ENCODE assay signal across 1 cellular context in genomic region chr11:124759268-124760204, GRCh38.
TF ChIP-seq lines count a peak whose summit lies in the region.

No MANE protein-coding gene starts in this region.

TF ChIP-seq in WTC11, 78 proteins besides CTCF, POLR2A, EP300 and RAD21 (continued from another document):
- TF ChIP-seq STAT6 (CRISPR knock-in tag; conservative IDR thresholded peaks at IDR 0.05; ENCODE audit: low read depth): no peak
- no peak for TF ChIP-seq KAT7 (CRISPR knock-in tag; IDR thresholded peaks at IDR 0.05; ENCODE audit: borderline replicate concordance)
- TF ChIP-seq SP1 (CRISPR knock-in tag; conservative IDR thresholded peaks at IDR 0.05): 0 out of 2 replicates have a peak, but pooled peaks have one; percentile 33
- TF ChIP-seq ETV6 (CRISPR knock-in tag; IDR thresholded peaks at IDR 0.05): peak; percentile 63; the same call in 1 of the 2 replicates
- TF ChIP-seq ARID4B (CRISPR knock-in tag; IDR thresholded peaks at IDR 0.05; ENCODE audit: borderline replicate concordance): peak; percentile 63; the same call in 1 of the 2 replicates
- TF ChIP-seq CDX4 (CRISPR knock-in tag; IDR thresholded peaks at IDR 0.05; ENCODE audit: borderline replicate concordance): no peak
- TF ChIP-seq CREM (CRISPR knock-in tag; IDR thresholded peaks at IDR 0.05): no peak
- peak; percentile 75 for TF ChIP-seq MAX (CRISPR knock-in tag; IDR thresholded peaks at IDR 0.05)
- TF ChIP-seq NR1H2 (CRISPR knock-in tag; IDR thresholded peaks at IDR 0.05): no peak; the same call in 1 of the 2 replicates
- TF ChIP-seq NFYB (CRISPR knock-in tag; conservative IDR thresholded peaks at IDR 0.05; ENCODE audit: low read depth): no peak
- TF ChIP-seq E2F1 (CRISPR knock-in tag; IDR thresholded peaks at IDR 0.05): peak; percentile 87; the same call in 1 of the 2 replicates
- no peak for TF ChIP-seq JUN (CRISPR knock-in tag; IDR thresholded peaks at IDR 0.05)
- TF ChIP-seq GTF2I (CRISPR knock-in tag; conservative IDR thresholded peaks at IDR 0.05): no peak
- peak; percentile 83; the same call in 1 of the 2 replicates for TF ChIP-seq MYBL2 (CRISPR knock-in tag; IDR thresholded peaks at IDR 0.05)
- TF ChIP-seq AR (CRISPR knock-in tag; IDR thresholded peaks at IDR 0.05): no peak
- no peak for TF ChIP-seq GRHL2 (CRISPR knock-in tag; IDR thresholded peaks at IDR 0.05; ENCODE audit: insufficient replicate concordance, severe bottlenecking)
